In the genomic region with DNA sequence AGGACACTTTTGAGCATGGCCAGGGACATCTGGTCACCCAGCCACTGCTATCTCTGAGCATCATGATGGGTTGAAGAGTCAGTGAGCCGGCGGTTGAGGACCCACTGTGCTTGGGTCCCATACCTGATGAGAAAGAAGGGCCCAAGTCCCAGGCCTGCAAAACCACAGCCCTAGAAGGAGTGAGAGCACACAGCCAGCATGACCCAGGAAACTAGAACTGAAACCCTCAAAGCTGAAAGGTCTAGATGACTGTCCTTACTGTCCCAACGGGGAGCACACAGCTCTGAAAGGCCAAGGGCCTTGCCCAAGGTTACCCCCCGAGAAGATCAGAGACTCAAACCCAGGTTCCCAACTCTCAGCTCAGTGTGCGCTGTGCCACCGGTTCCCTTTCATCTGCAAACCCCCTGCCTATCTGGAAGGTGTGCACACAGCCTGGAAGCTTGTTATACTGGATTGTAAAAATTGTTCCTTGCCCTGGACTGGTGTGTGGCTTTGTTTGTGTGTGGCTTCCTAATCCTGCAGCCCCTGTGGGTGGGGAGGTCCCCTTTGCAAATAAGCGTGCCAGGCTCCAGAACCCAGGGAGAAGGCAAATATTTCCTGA, we compare ENCODE assay signal across 13 cellular contexts. TPM values are rescaled to one million over a fixed set of nuclear protein-coding genes. Genes with fewer than 3 reads are reported as not detected.
A peak's percentile ranks its signal among the peaks of the same experiment; 100 is the strongest.
DNase-seq lines count a peak whose midpoint lies in the region; ATAC-seq, FAIRE-seq and TF ChIP-seq lines count a peak whose summit lies in the region.
"Had no signal": no experiment of that assay in that cellular context is flagged by ENCODE, and none has a peak within 500 bp of the region (broad histone marks: within the 10 kb centered on the region; RNA-seq: fewer than 3 reads in every experiment).

No MANE protein-coding gene starts in this region.

- no peak overlapping the region for H3K23ac ChIP-seq in H9 (ENCODE audit: insufficient read length, low read depth, low read length)

- H2AFZ ChIP-seq in H9 (ENCODE audit: low read length) = no peak overlapping the region

- no peaks in the 10 kb centered on the region for H3K4me1 ChIP-seq in H9 (ENCODE audit: insufficient read depth, low read length)

- no peak overlapping the region for H2AK5ac ChIP-seq in H9 (ENCODE audit: insufficient read length, low read length)

- no peak for DNase-seq in H9
- no peak for DNase-seq in AG20443 (ENCODE audit: low spot score)
- DNase-seq in NCI-H2227 (lab: John Stamatoyannopoulos, UW; ENCODE audit: unreplicated experiment) = no peak
- DNase-seq in D721Med (ENCODE audit: insufficient read length, low spot score) = no peak
- DNase-seq: activated T-cell treated with anti-CD3 and anti-CD28 coated beads, Interleukin-2, amount 50 U/mL, for 4 hours; COR-L47; NCI-H2107 had no signal

- H3K9ac ChIP-seq in H9 (ENCODE audit: extremely low read depth, insufficient read length, low read length) = no peak overlapping the region

- no peaks in the 10 kb centered on the region for H3K4me1 Mint-ChIP-seq in activated T-helper 17 cell treated with anti-CD3 and anti-CD28 coated beads, Interleukin-2, amount 50 U/mL, for 72 hours
- H3K4me1 Mint-ChIP-seq in H9 = peaks cover 7 to 8% of the 10 kb centered on the region in 2 experiments

- H3K18ac ChIP-seq in H9 (ENCODE audit: insufficient read length, low read depth, low read length) = no peak overlapping the region

- no peak overlapping the region for H2BK12ac ChIP-seq in H9 (ENCODE audit: insufficient read length, low read depth, low read length)

- TF ChIP-seq CTCF in H9 (conservative IDR thresholded peaks at IDR 0.05) (no peak), D721Med (IDR thresholded peaks at IDR 0.05; ENCODE audit: insufficient read depth, missing control alignments) (no peak)

- H3K79me2 ChIP-seq in H9 (ENCODE audit: insufficient read depth, low read length) = no peaks in the 10 kb centered on the region

- H3K27me3 Mint-ChIP-seq in activated T-helper 17 cell treated with anti-CD3 and anti-CD28 coated beads, Interleukin-2, amount 50 U/mL, for 72 hours = no peaks in the 10 kb centered on the region
- no peaks in the 10 kb centered on the region; the same call in 1 of the 2 replicates for H3K27me3 Mint-ChIP-seq in H9 (ENCODE audit: low read depth)
- H3K27me3 Mint-ChIP-seq: natural killer cell treated with Interleukin-12 subunit alpha and Interleukin-12 subunit beta and Interleukin-15 and Interleukin-18, amount 100 ng/mL, for 72 hours had no signal

- no peak overlapping the region for H3K4ac ChIP-seq in H9 (ENCODE audit: low read depth, low read length)

- no peak overlapping the region for H2BK120ac ChIP-seq in H9 (ENCODE audit: low read depth, low read length, poor library complexity, severe bottlenecking)

- H3K79me1 ChIP-seq in H9 (ENCODE audit: insufficient read depth, low read depth, low read length, poor library complexity, severe bottlenecking) = no peaks in the 10 kb centered on the region

- H2BK5ac ChIP-seq in H9 (ENCODE audit: insufficient read length, low read length) = no peak overlapping the region

- H3K23me2 ChIP-seq in H9 (ENCODE audit: insufficient read length, low read depth, low read length, poor library complexity, severe bottlenecking) = no peaks in the 10 kb centered on the region

- no peaks in the 10 kb centered on the region for H3K9me3 ChIP-seq in H9 (ENCODE audit: control insufficient read depth, low read depth, low read length)

- no peak overlapping the region for H4K91ac ChIP-seq in H9 (ENCODE audit: insufficient read length, low read depth, low read length)

- no peaks in the 10 kb centered on the region for H3K36me3 Mint-ChIP-seq in activated T-helper 17 cell treated with anti-CD3 and anti-CD28 coated beads, Interleukin-2, amount 50 U/mL, for 72 hours (ENCODE audit: low read depth)
- peaks cover 0 to 7% (median 2%) of the 10 kb centered on the region in 3 experiments; a peak in 2 of 7 replicates for H3K36me3 Mint-ChIP-seq in H9 (ENCODE audit: insufficient read depth in 1 of 3, low read depth in 3 of 3)
- H3K36me3 Mint-ChIP-seq: natural killer cell treated with Interleukin-12 subunit alpha and Interleukin-12 subunit beta and Interleukin-15 and Interleukin-18, amount 100 ng/mL, for 72 hours had no signal

- no peaks in the 10 kb centered on the region for H4K20me1 ChIP-seq in H9 (ENCODE audit: control insufficient read depth, insufficient read depth, insufficient read length)

- H3K27me3 ChIP-seq in H9 (ENCODE audit: insufficient read depth, low read length) = no peaks in the 10 kb centered on the region

- no peak overlapping the region for H3K27ac ChIP-seq in H9 (ENCODE audit: insufficient read length, low read depth, low read length)

- H3K14ac ChIP-seq in H9 (ENCODE audit: insufficient read depth, low read length) = no peak overlapping the region

- no peak for FAIRE-seq in D721Med (lab: Jason Lieb, UNC)

- no peak overlapping the region for H2BK20ac ChIP-seq in H9 (ENCODE audit: low read depth, low read length, poor library complexity, severe bottlenecking)

- H2BK15ac ChIP-seq in H9 (ENCODE audit: low read depth, low read length) = no peak overlapping the region

- H3K9me3 Mint-ChIP-seq in activated T-helper 17 cell treated with anti-CD3 and anti-CD28 coated beads, Interleukin-2, amount 50 U/mL, for 72 hours = no peaks in the 10 kb centered on the region
- peaks cover 12 to 17% of the 10 kb centered on the region in 2 experiments for H3K9me3 Mint-ChIP-seq in H9
- H3K9me3 Mint-ChIP-seq: activated T-cell treated with anti-CD3 and anti-CD28 coated beads, Interleukin-2, amount 50 U/mL, for 4 hours; natural killer cell treated with Interleukin-12 subunit alpha and Interleukin-12 subunit beta and Interleukin-15 and Interleukin-18, amount 100 ng/mL, for 72 hours; T-helper 1 cell treated with Interleukin-12 subunit alpha and Interleukin-12 subunit beta and Interleukin-4 antibody, amounts not matched to agents 30 μg/mL and 1 μg/mL, for 36 hours had no signal

- WGBS in H9 (ENCODE audit: extremely low coverage, insufficient read length, low lambda C conversion rate) = no CpG with 5 or more reads among the region's 7 CpGs

- no peak overlapping the region for H4K5ac ChIP-seq in H9 (ENCODE audit: insufficient read length, low read depth, low read length)

- ATAC-seq in GM18508 (IDR thresholded peaks at IDR 0.05; ENCODE audit: insufficient read depth, unreplicated experiment) (peak; percentile 87), GM21381 (IDR thresholded peaks at IDR 0.05; ENCODE audit: unreplicated experiment) (peak; percentile 89), HG03066 (IDR thresholded peaks at IDR 0.05; ENCODE audit: low read depth, unreplicated experiment) (peak; percentile 93)
- ATAC-seq in activated T-helper 17 cell treated with anti-CD3 and anti-CD28 coated beads, Interleukin-2, amount 50 U/mL, for 72 hours (replicated peaks) = peak; percentile 62
- ATAC-seq: activated T-cell treated with anti-CD3 and anti-CD28 coated beads, Interleukin-2, amount 50 U/mL, for 4 hours had no signal

- H3K4me3 Mint-ChIP-seq in activated T-helper 17 cell treated with anti-CD3 and anti-CD28 coated beads, Interleukin-2, amount 50 U/mL, for 72 hours = no peak overlapping the region
- no peak overlapping the region for H3K4me3 Mint-ChIP-seq in H9
- H3K4me3 Mint-ChIP-seq: activated T-cell treated with anti-CD3 and anti-CD28 coated beads, Interleukin-2, amount 50 U/mL, for 4 hours; natural killer cell treated with Interleukin-12 subunit alpha and Interleukin-12 subunit beta and Interleukin-15 and Interleukin-18, amount 100 ng/mL, for 72 hours; T-helper 1 cell treated with Interleukin-12 subunit alpha and Interleukin-12 subunit beta and Interleukin-4 antibody, amounts not matched to agents 30 μg/mL and 1 μg/mL, for 36 hours had no signal

- no peak overlapping the region for H3K4me2 ChIP-seq in H9 (ENCODE audit: insufficient read depth, insufficient read length, low read length)

- no peak overlapping the region for H3K56ac ChIP-seq in H9 (ENCODE audit: insufficient read length, low read depth, low read length)

- no peak overlapping the region for H3K27ac Mint-ChIP-seq in activated T-helper 17 cell treated with anti-CD3 and anti-CD28 coated beads, Interleukin-2, amount 50 U/mL, for 72 hours
- H3K27ac Mint-ChIP-seq in H9 = no peak overlapping the region
- H3K27ac Mint-ChIP-seq: natural killer cell treated with Interleukin-12 subunit alpha and Interleukin-12 subunit beta and Interleukin-15 and Interleukin-18, amount 100 ng/mL, for 72 hours; T-helper 1 cell treated with Interleukin-12 subunit alpha and Interleukin-12 subunit beta and Interleukin-4 antibody, amounts not matched to agents 30 μg/mL and 1 μg/mL, for 36 hours had no signal

- no peak overlapping the region for H3T11ph ChIP-seq in H9 (ENCODE audit: low read length)

- H4K8ac ChIP-seq in H9 (replicated peaks; ENCODE audit: insufficient read length, low read depth, low read length) = no peak overlapping the region

RNA-seq across cellular contexts. Expression of gene PSAP, which starts 22.6 kb away (rescaled TPM):
- total RNA-seq in activated T-helper 17 cell treated with anti-CD3 and anti-CD28 coated beads, Interleukin-2, amount 50 U/mL, for 72 hours = 100 to 1,000 TPM; 121 to 153 TPM
- 336 and 346 TPM in 2 replicates for total RNA-seq in H9 (2021)
